In the genomic region with DNA sequence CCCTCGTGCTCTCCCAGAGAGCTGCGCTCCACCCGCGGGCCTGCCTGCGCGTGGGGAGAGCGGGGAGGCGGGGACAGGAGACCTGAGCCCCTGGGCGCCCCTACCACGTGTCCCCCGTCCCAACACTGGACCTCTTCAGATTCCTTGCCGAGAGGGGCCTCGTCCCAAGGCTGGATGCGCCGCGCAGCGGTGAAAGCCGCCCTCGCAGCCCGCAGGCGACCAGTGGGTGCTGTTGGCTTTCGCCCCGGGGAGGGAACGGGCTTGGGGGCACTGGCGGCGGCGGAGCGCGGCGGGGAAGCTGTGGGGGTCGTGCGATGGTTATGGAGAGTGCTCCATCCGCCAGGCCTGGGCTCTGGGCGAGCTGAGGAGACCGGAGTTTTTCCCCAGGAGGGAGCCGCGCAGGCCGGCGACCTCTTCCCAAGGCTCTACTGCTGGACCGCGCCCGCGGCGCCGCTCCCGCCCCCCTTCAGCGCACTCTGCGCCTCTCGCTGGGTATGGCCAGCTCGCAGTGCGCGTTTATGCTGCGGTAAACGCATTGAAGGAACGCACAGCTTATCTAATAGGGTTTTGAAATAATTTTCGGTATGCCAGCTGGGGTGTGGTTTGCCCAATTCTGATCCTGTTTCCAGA, we compare ENCODE assay signal across 10 cellular contexts. TPM values are rescaled to one million over a fixed set of nuclear protein-coding genes. Genes with fewer than 3 reads are reported as not detected.
DNase-seq lines count a peak whose midpoint lies in the region; ATAC-seq, FAIRE-seq and TF ChIP-seq lines count a peak whose summit lies in the region.
"Had no signal": no experiment of that assay in that cellular context is flagged by ENCODE, and none has a peak within 500 bp of the region (broad histone marks: within the 10 kb centered on the region; RNA-seq: fewer than 3 reads in every experiment).

No MANE protein-coding gene starts in this region.

- no peaks in the 10 kb centered on the region for H3K9me3 Mint-ChIP-seq in activated T-cell treated with anti-CD3 and anti-CD28 coated beads, Interleukin-2, amount 50 U/mL, for 24 hours
- H3K9me3 Mint-ChIP-seq in activated T-helper 1 cell treated with anti-CD3 and anti-CD28 coated beads, Interleukin-12 subunit alpha, Interleukin-12 subunit beta, Interleukin-2, Interleukin-4 antibody, amounts not matched to agents 30 ng/mL and 10 ng/mL and 1 ng/mL, durations not matched to agents 14 hours and 24 hours and 36 hours: no peaks in the 10 kb centered on the region

- peak overlapping the region; percentile 62 for H3K4me3 Mint-ChIP-seq in activated T-cell treated with anti-CD3 and anti-CD28 coated beads, Interleukin-2, amount 50 U/mL, for 24 hours
- H3K4me3 Mint-ChIP-seq in activated T-helper 1 cell treated with anti-CD3 and anti-CD28 coated beads, Interleukin-12 subunit alpha, Interleukin-12 subunit beta, Interleukin-2, Interleukin-4 antibody, amounts not matched to agents 30 ng/mL and 10 ng/mL and 1 ng/mL, durations not matched to agents 14 hours and 24 hours and 36 hours: peak overlapping the region; percentile 68

- no peak for ATAC-seq in GM19455 (IDR thresholded peaks at IDR 0.05; ENCODE audit: unreplicated experiment)

- no peak for DNase-seq in activated T-cell treated with anti-CD3 and anti-CD28 coated beads, Interleukin-2, amount 50 U/mL, for 24 hours
- DNase-seq in activated T-cell treated with anti-CD3 and anti-CD28 coated beads for 4 hours: no peak
- DNase-seq in activated T-helper 1 cell treated with anti-CD3 and anti-CD28 coated beads, Interleukin-12 subunit alpha, Interleukin-12 subunit beta, Interleukin-2, Interleukin-4 antibody, amounts not matched to agents 30 ng/mL and 10 ng/mL and 1 ng/mL, durations not matched to agents 14 hours and 24 hours and 36 hours (ENCODE audit: low spot score): no peak
- DNase-seq in iris pigment epithelial cell (ENCODE audit: low read depth): peak; percentile 36
- no peak for DNase-seq in frontal cortex (ENCODE audit: low spot score in 2 of 2)
- DNase-seq in tibial artery: no peak
- DNase-seq: NCI-H2227 treated with DMSO at 0.1 percent for 48 hours had no signal

- H3K9me3 ChIP-seq in stomach smooth muscle (ENCODE audit: control insufficient read depth in 2 of 2, low read length in 2 of 2) (no peaks in the 10 kb centered on the region), tibial artery (no peaks in the 10 kb centered on the region)

- H3K36me3 Mint-ChIP-seq in activated T-cell treated with anti-CD3 and anti-CD28 coated beads, Interleukin-2, amount 50 U/mL, for 24 hours (ENCODE audit: low read depth): no peaks in the 10 kb centered on the region
- H3K36me3 Mint-ChIP-seq in activated T-helper 1 cell treated with anti-CD3 and anti-CD28 coated beads, Interleukin-12 subunit alpha, Interleukin-12 subunit beta, Interleukin-2, Interleukin-4 antibody, amounts not matched to agents 30 ng/mL and 10 ng/mL and 1 ng/mL, durations not matched to agents 14 hours and 24 hours and 36 hours (ENCODE audit: low read depth): no peaks in the 10 kb centered on the region

- H3K27me3 Mint-ChIP-seq in activated T-cell treated with anti-CD3 and anti-CD28 coated beads, Interleukin-2, amount 50 U/mL, for 24 hours: peaks cover 73% of the 10 kb centered on the region
- H3K27me3 Mint-ChIP-seq in activated T-helper 1 cell treated with anti-CD3 and anti-CD28 coated beads, Interleukin-12 subunit alpha, Interleukin-12 subunit beta, Interleukin-2, Interleukin-4 antibody, amounts not matched to agents 30 ng/mL and 10 ng/mL and 1 ng/mL, durations not matched to agents 14 hours and 24 hours and 36 hours (ENCODE audit: insufficient read depth): peaks cover 55% of the 10 kb centered on the region

- H3K4me3 ChIP-seq in stomach smooth muscle (ENCODE audit: low read length in 2 of 2) (peak overlapping the region; percentile 35 to 40), tibial artery (peak overlapping the region in 1 of 2 donors; percentile 26)

- H3K36me3 ChIP-seq in stomach smooth muscle (ENCODE audit: control insufficient read depth in 2 of 2, insufficient read depth in 2 of 2, low read length in 2 of 2): no peaks in the 10 kb centered on the region
- H3K36me3 ChIP-seq in tibial artery: no peaks in the 10 kb centered on the region

- H3K9ac ChIP-seq in stomach smooth muscle (ENCODE audit: low read length in 2 of 2): no peak overlapping the region

- H3K4me1 ChIP-seq in stomach smooth muscle (ENCODE audit: control insufficient read depth, insufficient read depth, low read length) (peaks cover 12% of the 10 kb centered on the region), tibial artery (peaks cover 0 to 25% (median 19%) of the 10 kb centered on the region in 4 donors)

- no peak for TF ChIP-seq CTCF in tibial artery (IDR thresholded peaks at IDR 0.05)

- H3K27me3 ChIP-seq in stomach smooth muscle (ENCODE audit: control insufficient read depth in 1 of 2, insufficient read depth in 2 of 2, low read length in 2 of 2) (peaks cover 22% of the 10 kb centered on the region in 2 donors), tibial artery (peaks cover 0 to 44% of the 10 kb centered on the region in 2 donors)

- no peak for FAIRE-seq in frontal cortex (lab: Jason Lieb, UNC)
- FAIRE-seq: H54 had no signal

- H3K4me1 Mint-ChIP-seq in activated T-cell treated with anti-CD3 and anti-CD28 coated beads, Interleukin-2, amount 50 U/mL, for 24 hours (ENCODE audit: low read depth): peaks cover 18% of the 10 kb centered on the region
- H3K4me1 Mint-ChIP-seq in activated T-helper 1 cell treated with anti-CD3 and anti-CD28 coated beads, Interleukin-12 subunit alpha, Interleukin-12 subunit beta, Interleukin-2, Interleukin-4 antibody, amounts not matched to agents 30 ng/mL and 10 ng/mL and 1 ng/mL, durations not matched to agents 14 hours and 24 hours and 36 hours (ENCODE audit: low read depth): peaks cover 5% of the 10 kb centered on the region

- H3K27ac ChIP-seq in stomach smooth muscle (ENCODE audit: low read length) (no peak overlapping the region), tibial artery (no peak overlapping the region)

- no peak overlapping the region for H3K27ac Mint-ChIP-seq in activated T-cell treated with anti-CD3 and anti-CD28 coated beads, Interleukin-2, amount 50 U/mL, for 24 hours
- no peak overlapping the region for H3K27ac Mint-ChIP-seq in activated T-helper 1 cell treated with anti-CD3 and anti-CD28 coated beads, Interleukin-12 subunit alpha, Interleukin-12 subunit beta, Interleukin-2, Interleukin-4 antibody, amounts not matched to agents 30 ng/mL and 10 ng/mL and 1 ng/mL, durations not matched to agents 14 hours and 24 hours and 36 hours

- intact Hi-C loops in activated T-helper 1 cell treated with anti-CD3 and anti-CD28 coated beads, Interleukin-12 subunit alpha, Interleukin-12 subunit beta, Interleukin-2, Interleukin-4 antibody, amounts not matched to agents 30 ng/mL and 10 ng/mL and 1 ng/mL, durations not matched to agents 14 hours and 24 hours and 36 hours (cut with micrococcal nuclease): no loop called here
- intact Hi-C loops in tibial artery (cut with DNase I; ENCODE audit: low total_unique reads): no loop called here

RNA-seq across cellular contexts. Expression of a gene that starts 17.2 kb away (rescaled TPM):
- not detected in 2 replicates for total RNA-seq in activated T-helper 1 cell treated with anti-CD3 and anti-CD28 coated beads, Interleukin-12 subunit alpha, Interleukin-12 subunit beta, Interleukin-2, Interleukin-4 antibody, amounts not matched to agents 30 ng/mL and 10 ng/mL and 1 ng/mL, durations not matched to agents 14 hours and 24 hours and 36 hours
- total RNA-seq in frontal cortex: 3.3 TPM
